ENCODE assay signal across 1 cellular context in the genomic region with DNA sequence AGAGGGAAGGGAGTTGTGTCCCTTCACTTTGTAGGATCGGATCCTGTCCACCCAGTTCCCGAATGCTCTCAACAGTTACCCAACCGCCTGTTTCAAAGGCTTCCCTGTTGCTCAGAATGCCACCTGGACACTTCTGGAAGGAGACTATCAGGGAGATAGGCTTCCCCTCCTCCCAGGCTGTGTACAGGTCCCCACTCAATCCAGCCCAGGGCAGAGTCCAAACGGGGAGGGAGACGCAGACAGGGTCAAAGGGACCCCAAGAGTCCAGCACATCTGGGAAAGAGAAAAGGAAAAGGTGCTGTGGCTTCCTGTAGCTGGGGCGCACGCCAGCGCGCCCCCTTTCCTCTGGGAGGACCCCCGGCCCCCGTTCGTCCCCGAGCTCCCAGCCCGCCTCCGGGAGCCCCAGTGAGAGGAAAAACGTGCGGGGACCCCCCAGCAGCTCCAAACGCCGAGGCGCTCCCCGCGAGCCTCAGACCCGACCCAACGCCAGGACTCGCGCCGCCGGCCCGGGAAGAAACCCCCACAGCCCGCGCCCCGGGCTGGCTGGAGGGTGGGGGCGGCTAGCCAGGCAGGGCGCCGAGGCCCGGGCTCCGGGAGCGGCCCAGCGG.
TF ChIP-seq lines count a peak whose summit lies in the region.

No MANE protein-coding gene starts in this region.

TF ChIP-seq in HepG2, 621 proteins besides CTCF, POLR2A, EP300 and RAD21 (continues in another document):
- no peak for TF ChIP-seq ZNF546 (CRISPR knock-in tag; conservative IDR thresholded peaks at IDR 0.05)
- no peak for TF ChIP-seq MAZ (IDR thresholded peaks at IDR 0.05; ENCODE audit: borderline replicate concordance, low read depth, low read length)
- 0 out of 2 replicates have a peak, but pooled peaks have one; percentile 53 for TF ChIP-seq MAZ (CRISPR knock-in tag; IDR thresholded peaks at IDR 0.05; ENCODE audit: low read depth)
- TF ChIP-seq, protein P1, sequence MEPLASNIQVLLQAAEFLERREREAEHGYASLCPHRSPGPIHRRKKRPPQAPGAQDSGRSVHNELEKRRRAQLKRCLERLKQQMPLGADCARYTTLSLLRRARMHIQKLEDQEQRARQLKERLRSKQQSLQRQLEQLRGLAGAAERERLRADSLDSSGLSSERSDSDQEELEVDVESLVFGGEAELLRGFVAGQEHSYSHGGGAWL (CRISPR knock-in tag; IDR thresholded peaks at IDR 0.05): no peak
- TF ChIP-seq, protein P2, sequence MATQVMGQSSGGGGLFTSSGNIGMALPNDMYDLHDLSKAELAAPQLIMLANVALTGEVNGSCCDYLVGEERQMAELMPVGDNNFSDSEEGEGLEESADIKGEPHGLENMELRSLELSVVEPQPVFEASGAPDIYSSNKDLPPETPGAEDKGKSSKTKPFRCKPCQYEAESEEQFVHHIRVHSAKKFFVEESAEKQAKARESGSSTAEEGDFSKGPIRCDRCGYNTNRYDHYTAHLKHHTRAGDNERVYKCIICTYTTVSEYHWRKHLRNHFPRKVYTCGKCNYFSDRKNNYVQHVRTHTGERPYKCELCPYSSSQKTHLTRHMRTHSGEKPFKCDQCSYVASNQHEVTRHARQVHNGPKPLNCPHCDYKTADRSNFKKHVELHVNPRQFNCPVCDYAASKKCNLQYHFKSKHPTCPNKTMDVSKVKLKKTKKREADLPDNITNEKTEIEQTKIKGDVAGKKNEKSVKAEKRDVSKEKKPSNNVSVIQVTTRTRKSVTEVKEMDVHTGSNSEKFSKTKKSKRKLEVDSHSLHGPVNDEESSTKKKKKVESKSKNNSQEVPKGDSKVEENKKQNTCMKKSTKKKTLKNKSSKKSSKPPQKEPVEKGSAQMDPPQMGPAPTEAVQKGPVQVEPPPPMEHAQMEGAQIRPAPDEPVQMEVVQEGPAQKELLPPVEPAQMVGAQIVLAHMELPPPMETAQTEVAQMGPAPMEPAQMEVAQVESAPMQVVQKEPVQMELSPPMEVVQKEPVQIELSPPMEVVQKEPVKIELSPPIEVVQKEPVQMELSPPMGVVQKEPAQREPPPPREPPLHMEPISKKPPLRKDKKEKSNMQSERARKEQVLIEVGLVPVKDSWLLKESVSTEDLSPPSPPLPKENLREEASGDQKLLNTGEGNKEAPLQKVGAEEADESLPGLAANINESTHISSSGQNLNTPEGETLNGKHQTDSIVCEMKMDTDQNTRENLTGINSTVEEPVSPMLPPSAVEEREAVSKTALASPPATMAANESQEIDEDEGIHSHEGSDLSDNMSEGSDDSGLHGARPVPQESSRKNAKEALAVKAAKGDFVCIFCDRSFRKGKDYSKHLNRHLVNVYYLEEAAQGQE (IDR thresholded peaks at IDR 0.05; ENCODE audit: borderline replicate concordance in 1 of 2, low read depth in 1 of 2, low read length in 2 of 2): 0 out of 4 replicates have a peak, but pooled peaks of 1 of the 2 experiments have one; percentile 30
- TF ChIP-seq ZBTB7A (CRISPR knock-in tag; IDR thresholded peaks at IDR 0.05): peak; percentile 42; the same call in 1 of the 2 replicates
- TF ChIP-seq HNRNPUL1 (IDR thresholded peaks at IDR 0.05; ENCODE audit: low read depth, low read length): no peak
- TF ChIP-seq ZNF354B (CRISPR knock-in tag; IDR thresholded peaks at IDR 0.05): no peak
- TF ChIP-seq, protein P3, sequence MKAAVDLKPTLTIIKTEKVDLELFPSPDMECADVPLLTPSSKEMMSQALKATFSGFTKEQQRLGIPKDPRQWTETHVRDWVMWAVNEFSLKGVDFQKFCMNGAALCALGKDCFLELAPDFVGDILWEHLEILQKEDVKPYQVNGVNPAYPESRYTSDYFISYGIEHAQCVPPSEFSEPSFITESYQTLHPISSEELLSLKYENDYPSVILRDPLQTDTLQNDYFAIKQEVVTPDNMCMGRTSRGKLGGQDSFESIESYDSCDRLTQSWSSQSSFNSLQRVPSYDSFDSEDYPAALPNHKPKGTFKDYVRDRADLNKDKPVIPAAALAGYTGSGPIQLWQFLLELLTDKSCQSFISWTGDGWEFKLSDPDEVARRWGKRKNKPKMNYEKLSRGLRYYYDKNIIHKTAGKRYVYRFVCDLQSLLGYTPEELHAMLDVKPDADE (CRISPR knock-in tag; IDR thresholded peaks at IDR 0.05): 0 out of 2 replicates have a peak, but pooled peaks have one; percentile 37
- TF ChIP-seq, protein P4, sequence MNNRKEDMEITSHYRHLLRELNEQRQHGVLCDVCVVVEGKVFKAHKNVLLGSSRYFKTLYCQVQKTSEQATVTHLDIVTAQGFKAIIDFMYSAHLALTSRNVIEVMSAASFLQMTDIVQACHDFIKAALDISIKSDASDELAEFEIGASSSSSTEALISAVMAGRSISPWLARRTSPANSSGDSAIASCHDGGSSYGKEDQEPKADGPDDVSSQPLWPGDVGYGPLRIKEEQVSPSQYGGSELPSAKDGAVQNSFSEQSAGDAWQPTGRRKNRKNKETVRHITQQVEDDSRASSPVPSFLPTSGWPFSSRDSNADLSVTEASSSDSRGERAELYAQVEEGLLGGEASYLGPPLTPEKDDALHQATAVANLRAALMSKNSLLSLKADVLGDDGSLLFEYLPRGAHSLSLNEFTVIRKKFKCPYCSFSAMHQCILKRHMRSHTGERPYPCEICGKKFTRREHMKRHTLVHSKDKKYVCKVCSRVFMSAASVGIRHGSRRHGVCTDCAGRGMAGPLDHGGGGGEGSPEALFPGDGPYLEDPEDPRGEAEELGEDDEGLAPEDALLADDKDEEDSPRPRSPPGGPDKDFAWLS (CRISPR knock-in tag; IDR thresholded peaks at IDR 0.05; ENCODE audit: borderline replicate concordance): no peak
- TF ChIP-seq, protein P5, sequence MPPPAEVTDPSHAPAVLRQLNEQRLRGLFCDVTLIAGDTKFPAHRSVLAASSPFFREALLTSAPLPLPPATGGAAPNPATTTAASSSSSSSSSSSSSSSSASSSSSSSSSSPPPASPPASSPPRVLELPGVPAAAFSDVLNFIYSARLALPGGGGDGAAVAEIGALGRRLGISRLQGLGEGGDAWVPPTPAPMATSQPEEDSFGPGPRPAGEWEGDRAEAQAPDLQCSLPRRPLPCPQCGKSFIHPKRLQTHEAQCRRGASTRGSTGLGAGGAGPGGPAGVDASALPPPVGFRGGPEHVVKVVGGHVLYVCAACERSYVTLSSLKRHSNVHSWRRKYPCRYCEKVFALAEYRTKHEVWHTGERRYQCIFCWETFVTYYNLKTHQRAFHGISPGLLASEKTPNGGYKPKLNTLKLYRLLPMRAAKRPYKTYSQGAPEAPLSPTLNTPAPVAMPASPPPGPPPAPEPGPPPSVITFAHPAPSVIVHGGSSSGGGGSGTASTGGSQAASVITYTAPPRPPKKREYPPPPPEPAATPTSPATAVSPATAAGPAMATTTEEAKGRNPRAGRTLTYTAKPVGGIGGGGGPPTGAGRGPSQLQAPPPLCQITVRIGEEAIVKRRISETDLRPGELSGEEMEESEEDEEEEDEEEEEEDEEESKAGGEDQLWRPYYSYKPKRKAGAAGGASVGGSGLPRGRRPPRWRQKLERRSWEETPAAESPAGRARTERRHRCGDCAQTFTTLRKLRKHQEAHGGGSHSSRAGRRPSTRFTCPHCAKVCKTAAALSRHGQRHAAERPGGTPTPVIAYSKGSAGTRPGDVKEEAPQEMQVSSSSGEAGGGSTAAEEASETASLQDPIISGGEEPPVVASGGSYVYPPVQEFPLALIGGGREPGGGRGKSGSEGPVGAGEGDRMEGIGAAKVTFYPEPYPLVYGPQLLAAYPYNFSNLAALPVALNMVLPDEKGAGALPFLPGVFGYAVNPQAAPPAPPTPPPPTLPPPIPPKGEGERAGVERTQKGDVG (CRISPR knock-in tag; IDR thresholded peaks at IDR 0.05; ENCODE audit: borderline replicate concordance): no peak
- TF ChIP-seq, protein P6, sequence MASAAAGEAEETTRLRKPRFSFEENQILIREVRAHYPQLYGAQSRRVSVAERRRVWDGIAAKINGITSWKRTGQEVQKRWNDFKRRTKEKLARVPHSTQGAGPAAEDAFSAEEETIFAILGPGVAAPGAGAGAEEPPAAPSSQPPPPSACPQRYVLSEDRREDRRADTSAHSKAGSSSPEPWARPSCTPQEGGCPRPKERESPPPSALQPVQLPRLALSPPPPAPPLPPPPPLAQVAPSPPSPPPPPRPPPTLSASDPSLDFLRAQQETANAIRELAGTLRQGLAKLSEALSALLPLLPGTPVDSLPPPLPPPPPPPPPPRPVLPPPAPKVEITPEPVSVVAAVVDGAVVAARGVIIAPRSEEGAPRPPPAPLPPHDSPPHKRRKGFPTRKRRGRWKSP (CRISPR knock-in tag; IDR thresholded peaks at IDR 0.05): no peak
- peak; percentile 28; the same call in 1 of the 2 replicates for TF ChIP-seq ZNF501 (CRISPR knock-in tag; IDR thresholded peaks at IDR 0.05)
- peak; percentile 62; the same call in 1 of the 2 replicates for TF ChIP-seq ELF1 (CRISPR knock-in tag; IDR thresholded peaks at IDR 0.05)
- 0 out of 2 replicates have a peak, but pooled peaks have one; percentile 12 for TF ChIP-seq KDM2A (CRISPR knock-in tag; IDR thresholded peaks at IDR 0.05; ENCODE audit: borderline replicate concordance, low read depth)
- 0 out of 2 replicates have a peak, but pooled peaks have one; percentile 14 for TF ChIP-seq RARA (CRISPR knock-in tag; IDR thresholded peaks at IDR 0.05)
- no peak for TF ChIP-seq JUN (CRISPR knock-in tag; IDR thresholded peaks at IDR 0.05)
- TF ChIP-seq ZEB1 (IDR thresholded peaks at IDR 0.05; ENCODE audit: insufficient replicate concordance, low read depth): peak; percentile 45
- TF ChIP-seq, protein P7, sequence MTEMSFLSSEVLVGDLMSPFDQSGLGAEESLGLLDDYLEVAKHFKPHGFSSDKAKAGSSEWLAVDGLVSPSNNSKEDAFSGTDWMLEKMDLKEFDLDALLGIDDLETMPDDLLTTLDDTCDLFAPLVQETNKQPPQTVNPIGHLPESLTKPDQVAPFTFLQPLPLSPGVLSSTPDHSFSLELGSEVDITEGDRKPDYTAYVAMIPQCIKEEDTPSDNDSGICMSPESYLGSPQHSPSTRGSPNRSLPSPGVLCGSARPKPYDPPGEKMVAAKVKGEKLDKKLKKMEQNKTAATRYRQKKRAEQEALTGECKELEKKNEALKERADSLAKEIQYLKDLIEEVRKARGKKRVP (CRISPR knock-in tag; IDR thresholded peaks at IDR 0.05): no peak
- TF ChIP-seq ZNF746 (CRISPR knock-in tag; IDR thresholded peaks at IDR 0.05): peak; percentile 29; the same call in 1 of the 2 replicates
- TF ChIP-seq BORCS8-MEF2B (CRISPR knock-in tag; IDR thresholded peaks at IDR 0.05): peak; percentile 69
- TF ChIP-seq HMGA1 (CRISPR knock-in tag; conservative IDR thresholded peaks at IDR 0.05): no peak
- TF ChIP-seq ZNF256 (CRISPR knock-in tag; conservative IDR thresholded peaks at IDR 0.05): 0 out of 2 replicates have a peak, but pooled peaks have one; percentile 45
- no peak for TF ChIP-seq RORA (CRISPR knock-in tag; IDR thresholded peaks at IDR 0.05)
- TF ChIP-seq, protein P8, sequence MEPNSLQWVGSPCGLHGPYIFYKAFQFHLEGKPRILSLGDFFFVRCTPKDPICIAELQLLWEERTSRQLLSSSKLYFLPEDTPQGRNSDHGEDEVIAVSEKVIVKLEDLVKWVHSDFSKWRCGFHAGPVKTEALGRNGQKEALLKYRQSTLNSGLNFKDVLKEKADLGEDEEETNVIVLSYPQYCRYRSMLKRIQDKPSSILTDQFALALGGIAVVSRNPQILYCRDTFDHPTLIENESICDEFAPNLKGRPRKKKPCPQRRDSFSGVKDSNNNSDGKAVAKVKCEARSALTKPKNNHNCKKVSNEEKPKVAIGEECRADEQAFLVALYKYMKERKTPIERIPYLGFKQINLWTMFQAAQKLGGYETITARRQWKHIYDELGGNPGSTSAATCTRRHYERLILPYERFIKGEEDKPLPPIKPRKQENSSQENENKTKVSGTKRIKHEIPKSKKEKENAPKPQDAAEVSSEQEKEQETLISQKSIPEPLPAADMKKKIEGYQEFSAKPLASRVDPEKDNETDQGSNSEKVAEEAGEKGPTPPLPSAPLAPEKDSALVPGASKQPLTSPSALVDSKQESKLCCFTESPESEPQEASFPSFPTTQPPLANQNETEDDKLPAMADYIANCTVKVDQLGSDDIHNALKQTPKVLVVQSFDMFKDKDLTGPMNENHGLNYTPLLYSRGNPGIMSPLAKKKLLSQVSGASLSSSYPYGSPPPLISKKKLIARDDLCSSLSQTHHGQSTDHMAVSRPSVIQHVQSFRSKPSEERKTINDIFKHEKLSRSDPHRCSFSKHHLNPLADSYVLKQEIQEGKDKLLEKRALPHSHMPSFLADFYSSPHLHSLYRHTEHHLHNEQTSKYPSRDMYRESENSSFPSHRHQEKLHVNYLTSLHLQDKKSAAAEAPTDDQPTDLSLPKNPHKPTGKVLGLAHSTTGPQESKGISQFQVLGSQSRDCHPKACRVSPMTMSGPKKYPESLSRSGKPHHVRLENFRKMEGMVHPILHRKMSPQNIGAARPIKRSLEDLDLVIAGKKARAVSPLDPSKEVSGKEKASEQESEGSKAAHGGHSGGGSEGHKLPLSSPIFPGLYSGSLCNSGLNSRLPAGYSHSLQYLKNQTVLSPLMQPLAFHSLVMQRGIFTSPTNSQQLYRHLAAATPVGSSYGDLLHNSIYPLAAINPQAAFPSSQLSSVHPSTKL (CRISPR knock-in tag; IDR thresholded peaks at IDR 0.05): no peak; the same call in 1 of the 2 replicates
- no peak for TF ChIP-seq ZNF557 (CRISPR knock-in tag; IDR thresholded peaks at IDR 0.05)
- TF ChIP-seq, protein P9, sequence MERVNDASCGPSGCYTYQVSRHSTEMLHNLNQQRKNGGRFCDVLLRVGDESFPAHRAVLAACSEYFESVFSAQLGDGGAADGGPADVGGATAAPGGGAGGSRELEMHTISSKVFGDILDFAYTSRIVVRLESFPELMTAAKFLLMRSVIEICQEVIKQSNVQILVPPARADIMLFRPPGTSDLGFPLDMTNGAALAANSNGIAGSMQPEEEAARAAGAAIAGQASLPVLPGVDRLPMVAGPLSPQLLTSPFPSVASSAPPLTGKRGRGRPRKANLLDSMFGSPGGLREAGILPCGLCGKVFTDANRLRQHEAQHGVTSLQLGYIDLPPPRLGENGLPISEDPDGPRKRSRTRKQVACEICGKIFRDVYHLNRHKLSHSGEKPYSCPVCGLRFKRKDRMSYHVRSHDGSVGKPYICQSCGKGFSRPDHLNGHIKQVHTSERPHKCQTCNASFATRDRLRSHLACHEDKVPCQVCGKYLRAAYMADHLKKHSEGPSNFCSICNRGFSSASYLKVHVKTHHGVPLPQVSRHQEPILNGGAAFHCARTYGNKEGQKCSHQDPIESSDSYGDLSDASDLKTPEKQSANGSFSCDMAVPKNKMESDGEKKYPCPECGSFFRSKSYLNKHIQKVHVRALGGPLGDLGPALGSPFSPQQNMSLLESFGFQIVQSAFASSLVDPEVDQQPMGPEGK (CRISPR knock-in tag; IDR thresholded peaks at IDR 0.05): peak; percentile 20; the same call in 1 of the 2 replicates
- TF ChIP-seq ZNF44 (CRISPR knock-in tag; IDR thresholded peaks at IDR 0.05): 0 out of 2 replicates have a peak, but pooled peaks have one; percentile 46
- TF ChIP-seq, protein P10, sequence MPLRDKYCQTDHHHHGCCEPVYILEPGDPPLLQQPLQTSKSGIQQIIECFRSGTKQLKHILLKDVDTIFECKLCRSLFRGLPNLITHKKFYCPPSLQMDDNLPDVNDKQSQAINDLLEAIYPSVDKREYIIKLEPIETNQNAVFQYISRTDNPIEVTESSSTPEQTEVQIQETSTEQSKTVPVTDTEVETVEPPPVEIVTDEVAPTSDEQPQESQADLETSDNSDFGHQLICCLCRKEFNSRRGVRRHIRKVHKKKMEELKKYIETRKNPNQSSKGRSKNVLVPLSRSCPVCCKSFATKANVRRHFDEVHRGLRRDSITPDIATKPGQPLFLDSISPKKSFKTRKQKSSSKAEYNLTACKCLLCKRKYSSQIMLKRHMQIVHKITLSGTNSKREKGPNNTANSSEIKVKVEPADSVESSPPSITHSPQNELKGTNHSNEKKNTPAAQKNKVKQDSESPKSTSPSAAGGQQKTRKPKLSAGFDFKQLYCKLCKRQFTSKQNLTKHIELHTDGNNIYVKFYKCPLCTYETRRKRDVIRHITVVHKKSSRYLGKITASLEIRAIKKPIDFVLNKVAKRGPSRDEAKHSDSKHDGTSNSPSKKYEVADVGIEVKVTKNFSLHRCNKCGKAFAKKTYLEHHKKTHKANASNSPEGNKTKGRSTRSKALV (CRISPR knock-in tag; IDR thresholded peaks at IDR 0.05): peak; percentile 64; the same call in 1 of the 2 replicates
- peak; percentile 46 for TF ChIP-seq SKI (IDR thresholded peaks at IDR 0.05; ENCODE audit: partially characterized antibody)
- TF ChIP-seq SMAD3 (CRISPR knock-in tag; IDR thresholded peaks at IDR 0.05): no peak
